In genomic region chr3:15276028-15276717, GRCh38 we compare ENCODE assay signal across 15 cellular contexts. TPM values are rescaled to one million over a fixed set of nuclear protein-coding genes. Genes with fewer than 3 reads are reported as not detected.
DNase-seq lines count a peak whose midpoint lies in the region; FAIRE-seq and TF ChIP-seq lines count a peak whose summit lies in the region.
"Had no signal": no experiment of that assay in that cellular context is flagged by ENCODE, and none has a peak within 500 bp of the region (broad histone marks: within the 10 kb centered on the region; RNA-seq: fewer than 3 reads in every experiment).

No MANE protein-coding gene starts in this region.

- WGBS in testis, 2 donors: 89 to 93% methylated on average over 11 of the region's 11 CpGs

- TF ChIP-seq CTCF in testis (IDR thresholded peaks at IDR 0.05) (no peak), Calu3 (IDR thresholded peaks at IDR 0.05; ENCODE audit: unreplicated experiment) (no peak), foreskin fibroblast (IDR thresholded peaks at IDR 0.05; ENCODE audit: low read depth, low read length) (no peak)

- H3K9me3 ChIP-seq in SJCRH30 (replicated peaks) (no peaks in the 10 kb centered on the region), testis (no peaks in the 10 kb centered on the region)
- H3K9me3 ChIP-seq: ascending aorta, mucosa of descending colon, Peyer's patch had no signal

- H3K4me3 Mint-ChIP-seq in activated naive CD4-positive, alpha-beta T cell treated with anti-CD3 and anti-CD28 coated beads, Interleukin-2, amount 50 U/mL, for 24 hours: no peak overlapping the region
- no peak overlapping the region for H3K4me3 Mint-ChIP-seq in Calu3 (ENCODE audit: low read depth, unreplicated experiment)

- H3K4me1 ChIP-seq in SJCRH30: no peaks in the 10 kb centered on the region
- H3K4me1 ChIP-seq in testis: peaks cover 36% of the 10 kb centered on the region

- peak overlapping the region; percentile 77 for H3K27ac Mint-ChIP-seq in activated naive CD4-positive, alpha-beta T cell treated with anti-CD3 and anti-CD28 coated beads, Interleukin-2, amount 50 U/mL, for 24 hours
- H3K27ac Mint-ChIP-seq in Calu3 (ENCODE audit: unreplicated experiment): no peak overlapping the region

- no peaks in the 10 kb centered on the region for H3K27me3 ChIP-seq in SJCRH30
- H3K27me3 ChIP-seq in testis: no peaks in the 10 kb centered on the region
- H3K27me3 ChIP-seq: ascending aorta, Peyer's patch had no signal

- peak overlapping the region; percentile 23; the same call in 1 of the 2 replicates for H3K27ac ChIP-seq in SJCRH30
- H3K27ac ChIP-seq in testis: peak overlapping the region; percentile 22 to 23
- H3K27ac ChIP-seq: ascending aorta, Peyer's patch had no signal

- H3K36me3 Mint-ChIP-seq in activated naive CD4-positive, alpha-beta T cell treated with anti-CD3 and anti-CD28 coated beads, Interleukin-2, amount 50 U/mL, for 24 hours: peaks cover 3% of the 10 kb centered on the region
- no peaks in the 10 kb centered on the region for H3K36me3 Mint-ChIP-seq in Calu3 (ENCODE audit: insufficient read depth, unreplicated experiment)

- BruUV-seq in Calu3 (replicated peaks; lab: Mats Ljungman, UMichigan): no TSS peak

- DNase-seq in activated naive CD4-positive, alpha-beta T cell (lab: John Stamatoyannopoulos, UW): no peak
- peak; percentile 64 to 78 for DNase-seq in SJCRH30
- DNase-seq in glomerular visceral epithelial cell (ENCODE audit: extremely low spot score): peak; percentile 42
- DNase-seq in testis: no peak
- no peak for DNase-seq in Calu3
- no peak for DNase-seq in HTR-8/SVneo (ENCODE audit: insufficient read length, low spot score)
- DNase-seq in foreskin fibroblast: no peak
- DNase-seq: effector CD8-positive, alpha-beta T cell; mucosa of descending colon; NCI-H1092 treated with DMSO at 0.1 percent for 48 hours; NCI-H510A treated with DMSO at 0.1 percent for 48 hours had no signal

- H3K4me1 Mint-ChIP-seq in activated naive CD4-positive, alpha-beta T cell treated with anti-CD3 and anti-CD28 coated beads, Interleukin-2, amount 50 U/mL, for 24 hours: peaks cover 95% of the 10 kb centered on the region
- peaks cover 10% of the 10 kb centered on the region for H3K4me1 Mint-ChIP-seq in Calu3 (ENCODE audit: low read depth, unreplicated experiment)

- FAIRE-seq in HTR-8/SVneo (lab: Jason Lieb, UNC): no peak
- FAIRE-seq: frontal cortex had no signal

- H3K36me3 ChIP-seq in SJCRH30: no peaks in the 10 kb centered on the region
- H3K36me3 ChIP-seq in testis (ENCODE audit: low read depth, missing control alignments): no peaks in the 10 kb centered on the region
- H3K36me3 ChIP-seq: ascending aorta, Peyer's patch had no signal

- intact Hi-C loops in testis (cut with DNase I; ENCODE audit: low total_unique reads) (no loop called here), Calu3 (cut with micrococcal nuclease; ENCODE audit: unreplicated experiment) (no loop called here)

- no peak for TF ChIP-seq POLR2A in testis (IDR thresholded peaks at IDR 0.05)

- CTCF ChIA-PET in Calu3 (lab: Charles Lee): interaction anchor here (0.6 kb wide), 2 partner anchors 82 to 103 kb away, joined by 3 to 5 read pairs; no protein-coding TSS in a partner anchor

- H3K4me3 ChIP-seq in SJCRH30 (no peak overlapping the region), testis (no peak overlapping the region), foreskin fibroblast (ENCODE audit: low read depth in 1 of 2, low read length in 2 of 2) (no peak overlapping the region)
- H3K4me3 ChIP-seq: ascending aorta, mucosa of descending colon, Peyer's patch had no signal

- no peaks in the 10 kb centered on the region for H3K9me3 Mint-ChIP-seq in activated naive CD4-positive, alpha-beta T cell treated with anti-CD3 and anti-CD28 coated beads, Interleukin-2, amount 50 U/mL, for 24 hours
- H3K9me3 Mint-ChIP-seq in Calu3 (ENCODE audit: low read depth, unreplicated experiment): no peaks in the 10 kb centered on the region

- H3K27me3 Mint-ChIP-seq in activated naive CD4-positive, alpha-beta T cell treated with anti-CD3 and anti-CD28 coated beads, Interleukin-2, amount 50 U/mL, for 24 hours: no peaks in the 10 kb centered on the region
- no peaks in the 10 kb centered on the region for H3K27me3 Mint-ChIP-seq in Calu3 (ENCODE audit: unreplicated experiment)

RNA-seq across cellular contexts. Expression of gene SH3BP5, which starts 56.2 kb away (rescaled TPM):
- total RNA-seq in SJCRH30 (2014; rRNA removed; shearing (Covaris generic)): 8.1 and 8.5 TPM in 2 replicates
- total RNA-seq in testis: 100 to 1,000 TPM; 102 to 126 TPM
- 86.7 TPM for polyA plus RNA-seq in testis (ENCODE audit: insufficient read depth, low read depth, low replicate concordance)
- 4.0 and 4.2 TPM in 2 replicates for total RNA-seq in Calu3 (2022)

Comparison
In these comparisons a context has a peak if more than half of its experiments do, and no peak if none do; other contexts are left out.
1. DNase-seq: peak in SJCRH30 (2 of 2) and glomerular visceral epithelial cell (single experiment); none in activated naive CD4-positive, alpha-beta T cell (0 of 4), testis (single experiment), Calu3 (single experiment), HTR-8/SVneo (single experiment) and foreskin fibroblast (0 of 2).
2. RNA of gene SH3BP5, which starts 56.2 kb away (total RNA-seq): 102 to 126 TPM in testis; 8.1 to 8.5 TPM in SJCRH30 and 4.0 to 4.2 TPM in Calu3; every median in the first group is over 10 times any median in the second.